ENCODE assay signal across 36 cellular contexts in genomic region chr11:18019650-18020049, GRCh38. TPM values are rescaled to one million over a fixed set of nuclear protein-coding genes. Genes with fewer than 3 reads are reported as not detected.
"Had no signal": no experiment of that assay in that cellular context is flagged by ENCODE, and none has a peak within 500 bp of the region (broad histone marks: within the 10 kb centered on the region; RNA-seq: fewer than 3 reads in every experiment).

No MANE protein-coding gene starts in this region.

- H3K4me3 ChIP-seq: MG63 had no signal

- H3K9me3 ChIP-seq: MG63 had no signal

- DNase-seq: Karpas-422, Kasumi-1, MG63, MM.1S, MV-4-11, NCI-H1048, NCI-H1092, NCI-H1092 treated with DMSO at 0.1 percent for 48 hours, NCI-H1105, NCI-H1105 treated with DMSO at 0.1 percent for 48 hours, NCI-H1417, NCI-H1417 treated with DMSO at 0.1 percent for 48 hours, NCI-H1436, NCI-H1436 treated with DMSO at 0.1 percent for 48 hours, NCI-H146, NCI-H1694, NCI-H1694 treated with DMSO at 0.1 percent for 48 hours, NCI-H187, NCI-H187 treated with DMSO at 0.1 percent for 48 hours, NCI-H1930, NCI-H2029, NCI-H2029 treated with DMSO at 0.1 percent for 48 hours, NCI-H2081, NCI-H2081 treated with DMSO at 0.1 percent for 48 hours, NCI-H2107, NCI-H2171, NCI-H2171 treated with DMSO at 0.1 percent for 48 hours, NCI-H2227 treated with DMSO at 0.1 percent for 48 hours, NCI-H226, NCI-H345, NCI-H446, NCI-H446 treated with DMSO at 0.1 percent for 48 hours, NCI-H510A, NCI-H510A treated with DMSO at 0.1 percent for 48 hours, NCI-H524 had no signal

- H3K27me3 ChIP-seq: MG63 had no signal

- H3K36me3 ChIP-seq: MG63 had no signal

RNA-seq across cellular contexts. Expression of gene TPH1, which starts 26.4 kb away (rescaled TPM):
- total RNA-seq: LHCN-M2 had no signal
